19 cellular contexts compared by ENCODE assay signal in genomic region chr1:17369466-17369865, GRCh38. TPM values are rescaled to one million over a fixed set of nuclear protein-coding genes. Genes with fewer than 3 reads are reported as not detected.
DNase-seq lines count a peak whose midpoint lies in the region; ATAC-seq and TF ChIP-seq lines count a peak whose summit lies in the region.
"Had no signal": no experiment of that assay in that cellular context is flagged by ENCODE, and none has a peak within 500 bp of the region (broad histone marks: within the 10 kb centered on the region; RNA-seq: fewer than 3 reads in every experiment).

No MANE protein-coding gene starts in this region.

- H3K4me3 Mint-ChIP-seq in activated naive CD4-positive, alpha-beta T cell treated with anti-CD3 and anti-CD28 coated beads for 36 hours = no peak overlapping the region
- H3K4me3 Mint-ChIP-seq: activated B cell treated with CpG ODN at 0.5 μM for 24 hours; CD4-positive, alpha-beta memory T cell; central memory CD8-positive, alpha-beta T cell; T-cell had no signal

- no peaks in the 10 kb centered on the region for H3K9me3 ChIP-seq in mammary epithelial cell (replicated peaks; ENCODE audit: insufficient read depth, low read length)
- H3K9me3 ChIP-seq in aorta (ENCODE audit: control insufficient read depth, low read length) = no peaks in the 10 kb centered on the region
- H3K9me3 ChIP-seq: testis had no signal

- no peak for TF ChIP-seq CTCF in mammary epithelial cell (conservative IDR thresholded peaks at IDR 0.05 in 1 of 2, IDR thresholded peaks at IDR 0.05 in 1 of 2; ENCODE audit: extremely low read depth in 1 of 2, insufficient read depth in 1 of 2, low read depth in 1 of 2, low read length in 2 of 2)

- no peaks in the 10 kb centered on the region for H3K9me3 Mint-ChIP-seq in activated naive CD4-positive, alpha-beta T cell treated with anti-CD3 and anti-CD28 coated beads for 36 hours
- H3K9me3 Mint-ChIP-seq: activated B cell treated with CpG ODN at 0.5 μM for 24 hours; central memory CD8-positive, alpha-beta T cell; T-cell had no signal

- WGBS in mammary epithelial cell (ENCODE audit: low coverage, missing lambda C conversion rate) = 7% methylated on average over 9 of the region's 9 CpGs
- 57 to 69% methylated on average over 9 of the region's 9 CpGs for WGBS in aorta, 2 donors

- H3K36me3 Mint-ChIP-seq in activated naive CD4-positive, alpha-beta T cell treated with anti-CD3 and anti-CD28 coated beads for 36 hours (ENCODE audit: low read depth) = no peaks in the 10 kb centered on the region
- H3K36me3 Mint-ChIP-seq: CD4-positive, alpha-beta memory T cell; T-cell had no signal

- H3K27ac ChIP-seq in mammary epithelial cell (ENCODE audit: insufficient read depth, low read depth, low read length) = peak overlapping the region; percentile 58
- no peak overlapping the region for H3K27ac ChIP-seq in aorta (ENCODE audit: low read depth in 1 of 2, low read length in 2 of 2)
- H3K27ac ChIP-seq: testis had no signal

- H3K27ac Mint-ChIP-seq in activated naive CD4-positive, alpha-beta T cell treated with anti-CD3 and anti-CD28 coated beads for 36 hours = no peak overlapping the region
- H3K27ac Mint-ChIP-seq: activated B cell treated with CpG ODN at 0.5 μM for 24 hours; CD4-positive, alpha-beta memory T cell; T-cell had no signal

- H2AFZ ChIP-seq in mammary epithelial cell (ENCODE audit: low read depth, low read length) = peak overlapping the region; percentile 71

- DNase-seq in ELF-1 (ENCODE audit: low read depth, low spot score) (peak; percentile 69), NCI-H226 (peak; percentile 80), mammary epithelial cell (peak; percentile 92), non-pigmented ciliary epithelial cell (ENCODE audit: low read depth) (peak; percentile 18), cerebellar nuclear complex (lab: John Stamatoyannopoulos, UW) (no peak), aorta (no peak)
- no peak for DNase-seq in activated naive CD4-positive, alpha-beta T cell treated with anti-CD3 and anti-CD28 coated beads for 36 hours
- DNase-seq: activated B cell treated with CpG ODN at 0.5 μM for 24 hours; activated naive CD4-positive, alpha-beta T cell; CD4-positive, alpha-beta memory T cell; head of caudate nucleus; KG1; kidney glomerular epithelial cell; NCI-H1417; NCI-H446; T-cell; testis had no signal

- H3K36me3 ChIP-seq in mammary epithelial cell (ENCODE audit: insufficient read depth, low read length) (no peaks in the 10 kb centered on the region), aorta (ENCODE audit: control insufficient read depth in 1 of 2, insufficient read depth in 2 of 2, low read length in 1 of 2) (no peaks in the 10 kb centered on the region)

- ATAC-seq in HG02938 (IDR thresholded peaks at IDR 0.05; ENCODE audit: unreplicated experiment) (no peak), aorta (ENCODE audit: low FRiP score) (no peak)
- ATAC-seq: T-cell had no signal

- H3K4me1 Mint-ChIP-seq in activated naive CD4-positive, alpha-beta T cell treated with anti-CD3 and anti-CD28 coated beads for 36 hours (ENCODE audit: low read depth) = no peaks in the 10 kb centered on the region
- H3K4me1 Mint-ChIP-seq: activated B cell treated with CpG ODN at 0.5 μM for 24 hours; CD4-positive, alpha-beta memory T cell; central memory CD8-positive, alpha-beta T cell; T-cell had no signal

- BruUV-seq in mammary epithelial cell (replicated peaks; lab: Mats Ljungman, UMichigan) = no TSS peak

- in situ Hi-C loops in mammary epithelial cell (cut with MboI; ENCODE audit: low sequenced_read_pairs in 2 of 2) = no loop called here

- peak overlapping the region; percentile 58 for H3K4me2 ChIP-seq in mammary epithelial cell (ENCODE audit: insufficient read depth, low read depth, low read length)

- H3K79me2 ChIP-seq in mammary epithelial cell (ENCODE audit: insufficient read depth, low read length) = no peaks in the 10 kb centered on the region

- H4K20me1 ChIP-seq in mammary epithelial cell (ENCODE audit: insufficient read depth, low read length) = no peaks in the 10 kb centered on the region

- dilution Hi-C loops in mammary epithelial cell (cut with HindIII; ENCODE audit: low sequenced_read_pairs) = no loop called here

- H3K27me3 Mint-ChIP-seq in activated naive CD4-positive, alpha-beta T cell treated with anti-CD3 and anti-CD28 coated beads for 36 hours (ENCODE audit: low read depth) = no peaks in the 10 kb centered on the region

- no peaks in the 10 kb centered on the region for H3K27me3 ChIP-seq in mammary epithelial cell (ENCODE audit: insufficient read depth, low read length)
- no peaks in the 10 kb centered on the region for H3K27me3 ChIP-seq in aorta (ENCODE audit: control insufficient read depth in 1 of 2, insufficient read depth in 2 of 2, low read length in 1 of 2)
- H3K27me3 ChIP-seq: testis had no signal

- intact Hi-C loops in mammary epithelial cell (cut with micrococcal nuclease) = loop anchor here (1.0 to 2.0 kb wide), 3 partner anchors 21 to 244 kb away; no protein-coding TSS in a partner anchor
- intact Hi-C loops in aorta (cut with DNase I) = no loop called here
- intact Hi-C loops in activated naive CD4-positive, alpha-beta T cell treated with anti-CD3 and anti-CD28 coated beads for 36 hours (cut with micrococcal nuclease) = no loop called here

- H3K4me3 ChIP-seq in mammary epithelial cell (replicated peaks in 1 of 3; ENCODE audit: insufficient read depth in 1 of 3, low read depth in 2 of 3, low read length in 3 of 3) (no peak overlapping the region), aorta (ENCODE audit: low read length in 2 of 2) (no peak overlapping the region)
- H3K4me3 ChIP-seq: testis had no signal

- H3K4me1 ChIP-seq in mammary epithelial cell (ENCODE audit: insufficient read depth, low read length) = peaks cover 34% of the 10 kb centered on the region
- H3K4me1 ChIP-seq in aorta (ENCODE audit: control insufficient read depth in 1 of 2, insufficient read depth in 2 of 2, low read length in 2 of 2) = no peaks in the 10 kb centered on the region
- H3K4me1 ChIP-seq: testis had no signal

- CTCF ChIA-PET in mammary epithelial cell (lab: Charles Lee; ENCODE audit: low non-redundant PET) = interaction anchor here (0.7 kb wide), 1 partner anchor 171 kb away, joined by 3 read pairs; no protein-coding TSS in a partner anchor
- CTCF ChIA-PET in activated naive CD4-positive, alpha-beta T cell treated with anti-CD3 and anti-CD28 coated beads for 36 hours (lab: Charles Lee) = no interaction called here

- peak overlapping the region; percentile 23 for H3K9ac ChIP-seq in mammary epithelial cell (ENCODE audit: insufficient read depth, low read length)

RNA-seq across cellular contexts. Expression of gene PADI6, which starts 2.5 kb away (rescaled TPM):
- not detected for total RNA-seq in mammary epithelial cell
- 0.02 TPM for polyA plus RNA-seq in mammary epithelial cell
- polyA minus RNA-seq in mammary epithelial cell = not detected
- not detected for total RNA-seq in aorta
- not detected for polyA plus RNA-seq in aorta
- total RNA-seq in activated naive CD4-positive, alpha-beta T cell treated with anti-CD3 and anti-CD28 coated beads for 36 hours = not detected
- total RNA-seq: activated B cell treated with CpG ODN at 0.5 μM for 24 hours; CD4-positive, alpha-beta memory T cell; T-cell; testis had no signal

Comparison
In these comparisons a context has a peak if more than half of its experiments do, and no peak if none do; other contexts are left out.
1. DNase-seq: peak in ELF-1 (single experiment), NCI-H226 (single experiment), mammary epithelial cell (single experiment) and non-pigmented ciliary epithelial cell (single experiment); none in cerebellar nuclear complex (0 of 2), aorta (0 of 2) and activated naive CD4-positive, alpha-beta T cell treated with anti-CD3 and anti-CD28 coated beads for 36 hours (single experiment).